In the genomic region with DNA sequence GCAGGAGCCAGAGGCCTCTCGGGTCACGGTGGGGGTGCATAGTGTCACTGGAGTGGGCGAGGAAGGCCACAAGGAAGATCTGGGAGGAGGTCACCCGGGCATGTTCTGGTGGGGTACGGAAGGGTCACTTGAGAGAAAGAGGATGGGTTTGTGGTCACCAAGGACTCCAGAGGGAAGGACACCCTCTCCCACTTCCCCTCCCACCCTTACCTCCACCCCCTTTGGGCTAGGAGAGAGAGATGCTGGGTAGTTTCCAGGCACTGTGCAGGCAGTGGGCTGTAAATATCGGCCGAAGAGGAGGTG, we compare ENCODE assay signal across 8 cellular contexts. TPM values are rescaled to one million over a fixed set of nuclear protein-coding genes. Genes with fewer than 3 reads are reported as not detected.
DNase-seq lines count a peak whose midpoint lies in the region; ATAC-seq, FAIRE-seq and TF ChIP-seq lines count a peak whose summit lies in the region.

No MANE protein-coding gene starts in this region.

- peak overlapping the region in 7 of 11 experiments; percentile 77 to 83 (median 81); a peak in 13 of 22 replicates for H3K9ac ChIP-seq in BLaER1 treated with 17β-estradiol and CSF1 and Interleukin-3, amounts not matched to agents 10 nM and 100 nM
- H3K9ac ChIP-seq in PC-3 (ENCODE audit: low read length) = no peak overlapping the region

- peaks cover 0 to 6% (median 0%) of the 10 kb centered on the region in 11 experiments; a peak in 1 of 22 replicates for H3K36me3 ChIP-seq in BLaER1 treated with 17β-estradiol and CSF1 and Interleukin-3, amounts not matched to agents 10 nM and 100 nM
- no peaks in the 10 kb centered on the region for H3K36me3 ChIP-seq in PC-3 (ENCODE audit: low read depth, low read length)
- H3K36me3 ChIP-seq in neutrophil = no peaks in the 10 kb centered on the region

- FAIRE-seq in GM19239 (lab: Jason Lieb, UNC) = no peak

- intact Hi-C loops in PC-3 (cut with micrococcal nuclease) = no loop called here

- DNase-seq in PC-3 (no peak), epithelial cell of proximal tubule (ENCODE audit: low read depth) (no peak), GM19239 (ENCODE audit: insufficient read length, low spot score) (no peak), GM10266 (ENCODE audit: extremely low spot score) (no peak), ureter (ENCODE audit: low spot score) (no peak)

- H3K4me2 ChIP-seq in BLaER1 treated with 17β-estradiol and CSF1 and Interleukin-3, amounts not matched to agents 10 nM and 100 nM = peak overlapping the region; percentile 89 to 99 (median 97)
- peak overlapping the region; percentile 97 for H3K4me2 ChIP-seq in PC-3 (ENCODE audit: low read length)

- ATAC-seq in PC-3 (no peak), GM21423 (IDR thresholded peaks at IDR 0.05; ENCODE audit: unreplicated experiment) (no peak)

- H3K4me3 ChIP-seq in BLaER1 treated with 17β-estradiol and CSF1 and Interleukin-3, amounts not matched to agents 10 nM and 100 nM = peak overlapping the region; percentile 62 to 85 (median 74); a peak in 19 of 20 replicates
- H3K4me3 ChIP-seq in PC-3 (ENCODE audit: low read length) = peak overlapping the region; percentile 77
- H3K4me3 ChIP-seq in epithelial cell of proximal tubule (ENCODE audit: low read depth, low read length) = peak overlapping the region; percentile 64
- H3K4me3 ChIP-seq in neutrophil (ENCODE audit: low read depth in 1 of 2, low read length in 1 of 2) = peak overlapping the region; percentile 55 to 56

- H3K9me2 ChIP-seq in PC-3 (replicated peaks; ENCODE audit: low read length) = no peaks in the 10 kb centered on the region

- H3K9me3 ChIP-seq in BLaER1 treated with 17β-estradiol and CSF1 and Interleukin-3, amounts not matched to agents 10 nM and 100 nM (replicated peaks in 1 of 11) = no peaks in the 10 kb centered on the region
- H3K9me3 ChIP-seq in PC-3 (ENCODE audit: low read length) (no peaks in the 10 kb centered on the region), neutrophil (no peaks in the 10 kb centered on the region)

- H3K27me3 ChIP-seq in BLaER1 treated with 17β-estradiol and CSF1 and Interleukin-3, amounts not matched to agents 10 nM and 100 nM = peaks cover 0 to 4% (median 0%) of the 10 kb centered on the region in 11 experiments; a peak in 1 of 22 replicates
- H3K27me3 ChIP-seq in PC-3 (ENCODE audit: low read length) (no peaks in the 10 kb centered on the region), neutrophil (peaks cover 60% of the 10 kb centered on the region)

- H2AFZ ChIP-seq in PC-3 (ENCODE audit: low read length) = peak overlapping the region; percentile 97; the same call in 1 of the 2 replicates

- H3K79me2 ChIP-seq in PC-3 (ENCODE audit: low read length) = no peaks in the 10 kb centered on the region

- H4K20me1 ChIP-seq in BLaER1 treated with 17β-estradiol and CSF1 and Interleukin-3, amounts not matched to agents 10 nM and 100 nM = no peaks in the 10 kb centered on the region
- no peaks in the 10 kb centered on the region for H4K20me1 ChIP-seq in PC-3 (ENCODE audit: low read length)

- TF ChIP-seq CTCF in PC-3 (conservative IDR thresholded peaks at IDR 0.05; ENCODE audit: low read depth, low read length) = no peak
- no peak for TF ChIP-seq CTCF in epithelial cell of proximal tubule (conservative IDR thresholded peaks at IDR 0.05; ENCODE audit: low read depth, low read length)
- no peak for TF ChIP-seq CTCF in neutrophil (IDR thresholded peaks at IDR 0.05)
- TF ChIP-seq CTCF in GM10266 (IDR thresholded peaks at IDR 0.05; ENCODE audit: control insufficient read depth, insufficient read depth, low read depth, missing control alignments) = no peak

- H3K27ac ChIP-seq in BLaER1 treated with 17β-estradiol and CSF1 and Interleukin-3, amounts not matched to agents 10 nM and 100 nM = no peak overlapping the region
- H3K27ac ChIP-seq in PC-3 (ENCODE audit: low read length) (no peak overlapping the region), neutrophil (no peak overlapping the region)

- peaks cover 10 to 28% (median 20%) of the 10 kb centered on the region in 10 experiments for H3K4me1 ChIP-seq in BLaER1 treated with 17β-estradiol and CSF1 and Interleukin-3, amounts not matched to agents 10 nM and 100 nM
- H3K4me1 ChIP-seq in PC-3 (ENCODE audit: insufficient read depth, low read length) = peaks cover 6% of the 10 kb centered on the region; the same call in 1 of the 2 replicates
- peaks cover 11 to 12% of the 10 kb centered on the region in 2 experiments for H3K4me1 ChIP-seq in neutrophil (ENCODE audit: control insufficient read depth in 1 of 2, insufficient read depth in 1 of 2, low read depth in 1 of 2, low read length in 1 of 2)

- H3F3A ChIP-seq in PC-3 (ENCODE audit: low read length, unreplicated experiment) = no peaks in the 10 kb centered on the region

- CTCF ChIA-PET in PC-3 (lab: Charles Lee) = no interaction called here

- POLR2A ChIA-PET in PC-3 (lab: Charles Lee; ENCODE audit: unreplicated experiment) = interaction anchor here (0.7 kb wide), 1 partner anchor 23 kb away, joined by 3 read pairs; no protein-coding TSS in a partner anchor

- no TSS peak for BruUV-seq in PC-3 (replicated peaks; lab: Mats Ljungman, UMichigan)

RNA-seq across cellular contexts. Expression of a gene that starts 0.7 kb away (rescaled TPM):
- total RNA-seq in PC-3 (2014; rRNA removed) (2.7 and 2.8 TPM in 2 replicates), epithelial cell of proximal tubule (0.87 and 0.92 TPM in 2 replicates), ureter (6.0 TPM)

RNA-seq across cellular contexts. Expression of a gene that starts 14.9 kb away (rescaled TPM):
- total RNA-seq in PC-3 (2014; rRNA removed) = 2.7 and 4.2 TPM in 2 replicates
- total RNA-seq in epithelial cell of proximal tubule = 3.6 and 4.0 TPM in 2 replicates
- total RNA-seq in ureter = 10.5 TPM

RNA-seq across cellular contexts. Expression of a gene that starts 25.1 kb away (rescaled TPM):
- total RNA-seq in PC-3 (2014; rRNA removed) = 9.2 and 9.4 TPM in 2 replicates
- 7.4 and 7.7 TPM in 2 replicates for total RNA-seq in epithelial cell of proximal tubule
- 6.0 TPM for total RNA-seq in ureter

RNA-seq across cellular contexts. Expression of a gene that starts 30.8 kb away (rescaled TPM):
- 0.07 and 1.3 TPM in 2 replicates for total RNA-seq in PC-3 (2014; rRNA removed)
- not detected in 2 replicates for total RNA-seq in epithelial cell of proximal tubule
- not detected for total RNA-seq in ureter

RNA-seq across cellular contexts. Expression of a gene that starts 39.6 kb away (rescaled TPM):
- total RNA-seq in PC-3 (2014; rRNA removed) = 6.7 and 6.8 TPM in 2 replicates
- 12.7 and 14.1 TPM in 2 replicates for total RNA-seq in epithelial cell of proximal tubule
- 6.6 TPM for total RNA-seq in ureter
